In genomic region chr9:5518061-5518936, GRCh38 we compare ENCODE assay signal across 10 cellular contexts. TPM values are rescaled to one million over a fixed set of nuclear protein-coding genes. Genes with fewer than 3 reads are reported as not detected.
DNase-seq lines count a peak whose midpoint lies in the region; ATAC-seq and TF ChIP-seq lines count a peak whose summit lies in the region.
"Had no signal": no experiment of that assay in that cellular context is flagged by ENCODE, and none has a peak within 500 bp of the region (broad histone marks: within the 10 kb centered on the region; RNA-seq: fewer than 3 reads in every experiment).

No MANE protein-coding gene starts in this region.

- ATAC-seq in GM19452 (IDR thresholded peaks at IDR 0.05; ENCODE audit: unreplicated experiment) (peak; percentile 67), HG03159 (IDR thresholded peaks at IDR 0.05; ENCODE audit: unreplicated experiment) (peak; percentile 59), esophagus mucosa (peak; percentile 15)

- H3K27me3 ChIP-seq in hepatocyte (no peaks in the 10 kb centered on the region), thyroid gland (no peaks in the 10 kb centered on the region)
- H3K27me3 ChIP-seq: ascending aorta had no signal

- 48% methylated on average over 2 of the region's 2 CpGs for WGBS in hepatocyte (ENCODE audit: low lambda C conversion rate, missing lambda C conversion rate)
- WGBS in thyroid gland, 2 donors = 38 to 59% methylated on average over 2 of the region's 2 CpGs

- intact Hi-C loops in thyroid gland (cut with DNase I) = no loop called here

- H3K9me2 ChIP-seq in hepatocyte (replicated peaks; ENCODE audit: insufficient read depth) = no peaks in the 10 kb centered on the region

- H3K4me1 ChIP-seq in hepatocyte (ENCODE audit: insufficient read depth) (no peaks in the 10 kb centered on the region), thyroid gland (no peaks in the 10 kb centered on the region)

- no peaks in the 10 kb centered on the region for H3K9me3 ChIP-seq in hepatocyte (ENCODE audit: low read depth)
- no peaks in the 10 kb centered on the region for H3K9me3 ChIP-seq in thyroid gland
- H3K9me3 ChIP-seq: ascending aorta had no signal

- no peak overlapping the region for H2AFZ ChIP-seq in hepatocyte

- H3K4me3 ChIP-seq in hepatocyte = no peak overlapping the region
- H3K4me3 ChIP-seq in thyroid gland (replicated peaks in 1 of 3) = no peak overlapping the region
- H3K4me3 ChIP-seq: ascending aorta had no signal

- no peaks in the 10 kb centered on the region for H4K20me1 ChIP-seq in hepatocyte (ENCODE audit: insufficient read depth, poor library complexity, severe bottlenecking)

- no peaks in the 10 kb centered on the region for H3K79me2 ChIP-seq in hepatocyte

- H3K27ac ChIP-seq in hepatocyte (no peak overlapping the region), thyroid gland (no peak overlapping the region)

- DNase-seq in GM04503 (ENCODE audit: low read depth) (peak; percentile 27), cerebellum (ENCODE audit: low spot score) (no peak), NCI-H774 (lab: John Stamatoyannopoulos, UW) (no peak), hepatocyte (ENCODE audit: low spot score) (no peak), thyroid gland (no peak)
- DNase-seq: DND-41 had no signal

- no peak for TF ChIP-seq CTCF in hepatocyte (IDR thresholded peaks at IDR 0.05; ENCODE audit: poor library complexity)
- no peak for TF ChIP-seq CTCF in thyroid gland (IDR thresholded peaks at IDR 0.05)

- H3K36me3 ChIP-seq in hepatocyte (replicated peaks; ENCODE audit: insufficient read depth, low read depth) = no peaks in the 10 kb centered on the region
- H3K36me3 ChIP-seq in thyroid gland = no peaks in the 10 kb centered on the region
- H3K36me3 ChIP-seq: ascending aorta had no signal

- no peak for TF ChIP-seq POLR2A in thyroid gland (IDR thresholded peaks at IDR 0.05)

- no peak overlapping the region for H3K4me2 ChIP-seq in hepatocyte

RNA-seq across cellular contexts. Expression of gene PDCD1LG2, which starts 8.0 kb away (rescaled TPM):
- total RNA-seq in esophagus mucosa (0.32 TPM), cerebellum (0.09 TPM), hepatocyte (not detected in 2 replicates), thyroid gland (1 to 10 TPM in 3 of 4 donors, under 1 TPM in 1; 0.78 to 2.6 (median 1.6) TPM)
- polyA plus RNA-seq in hepatocyte = not detected in 2 replicates

Comparison
In these comparisons a context has a peak if more than half of its experiments do, and no peak if none do; other contexts are left out.
1. ATAC-seq: peak in every context shown above with its lines; median percentile 67 in GM19452; 59 in HG03159; 15 in esophagus mucosa.